9 cellular contexts compared by ENCODE assay signal in genomic region chr6:34953084-34954025, GRCh38.
DNase-seq lines count a peak whose midpoint lies in the region; ATAC-seq, FAIRE-seq and TF ChIP-seq lines count a peak whose summit lies in the region.
"Had no signal": no experiment of that assay in that cellular context is flagged by ENCODE, and none has a peak within 500 bp of the region (broad histone marks: within the 10 kb centered on the region; RNA-seq: fewer than 3 reads in every experiment).

No MANE protein-coding gene starts in this region.

- intact Hi-C loops in Calu3 (cut with micrococcal nuclease; ENCODE audit: unreplicated experiment) = loop anchor here (5.0 kb wide), 1 partner anchor 66 kb away; the partner anchor contains the start of genes ANKS1A and TAF11
- intact Hi-C loops in K562 (cut with micrococcal nuclease) = no loop called here
- intact Hi-C loops in posterior vena cava (cut with DNase I) = no loop called here
- intact Hi-C loops in vagina (cut with DNase I) = no loop called here

- TF ChIP-seq CTCF in Calu3 (IDR thresholded peaks at IDR 0.05; ENCODE audit: unreplicated experiment) = no peak
- TF ChIP-seq CTCF in K562 (IDR thresholded peaks at IDR 0.05 in 2 of 3, conservative IDR thresholded peaks at IDR 0.05 in 1 of 3; ENCODE audit: insufficient read depth in 2 of 3, low read depth in 1 of 3, low read length in 3 of 3) = no peak
- TF ChIP-seq CTCF in lung (IDR thresholded peaks at IDR 0.05; ENCODE audit: control extremely low read depth, extremely low read depth) = no peak
- no peak for TF ChIP-seq CTCF in vagina (IDR thresholded peaks at IDR 0.05)

- no peaks in the 10 kb centered on the region for H3K79me2 ChIP-seq in K562 (ENCODE audit: control insufficient read depth, insufficient read depth, low read length)

- in situ Hi-C loops in K562 (cut with MboI) = no loop called here

- H3K36me3 Mint-ChIP-seq in Calu3 (ENCODE audit: insufficient read depth, unreplicated experiment) = no peaks in the 10 kb centered on the region

- POLR2A ChIA-PET in K562 (lab: Yijun Ruan, JAX) = interaction anchor here (0.6 to 1.1 kb wide), 2 partner anchors 16 to 33 kb away, joined by 3 to 4 read pairs; no protein-coding TSS in a partner anchor

- no peak overlapping the region for H3K4me3 ChIP-seq in K562
- H3K4me3 ChIP-seq in lung = no peak overlapping the region
- H3K4me3 ChIP-seq in vagina = no peak overlapping the region

- H3K4me1 ChIP-seq in K562 (replicated peaks in 1 of 2; ENCODE audit: control insufficient read depth in 2 of 2, insufficient read depth in 2 of 2, low read length in 2 of 2) = peaks cover 0 to 4% of the 10 kb centered on the region in 2 experiments; a peak in 2 of 5 replicates
- peaks cover under 1 to 21% of the 10 kb centered on the region in 2 donors for H3K4me1 ChIP-seq in lung (ENCODE audit: control insufficient read depth in 2 of 2, insufficient read depth in 2 of 2, low read length in 2 of 2)
- peaks cover 18% of the 10 kb centered on the region for H3K4me1 ChIP-seq in vagina

- no peak for TF ChIP-seq EP300 in K562 (IDR thresholded peaks at IDR 0.05; ENCODE audit: low read length)

- TF ChIP-seq RAD21 in K562 (CRISPR knock-in tag; conservative IDR thresholded peaks at IDR 0.05 in 1 of 2, IDR thresholded peaks at IDR 0.05 in 1 of 2) = no peak

- no peaks in the 10 kb centered on the region for H3K9me1 ChIP-seq in K562 (ENCODE audit: control insufficient read depth, insufficient read depth, low read length)

- no peaks in the 10 kb centered on the region for H3K9me3 ChIP-seq in K562 (replicated peaks; ENCODE audit: control insufficient read depth, insufficient read depth, low read depth, low read length)
- no peaks in the 10 kb centered on the region for H3K9me3 ChIP-seq in lung (ENCODE audit: control insufficient read depth in 2 of 2, insufficient read depth in 1 of 2, low read length in 1 of 2)
- no peaks in the 10 kb centered on the region for H3K9me3 ChIP-seq in vagina

- no peak overlapping the region for H3K4me2 ChIP-seq in K562 (ENCODE audit: insufficient read depth, low read length)

- H3K9ac ChIP-seq in K562 (ENCODE audit: insufficient read depth in 1 of 2, low read depth in 2 of 2, low read length in 2 of 2) = no peak overlapping the region

- H3K4me1 Mint-ChIP-seq in Calu3 (ENCODE audit: low read depth, unreplicated experiment) = peaks cover 18% of the 10 kb centered on the region
- peaks cover 19% of the 10 kb centered on the region for H3K4me1 Mint-ChIP-seq in stimulated activated naive CD8-positive, alpha-beta T cell treated with anti-CD3 and anti-CD28 coated beads, Interleukin-15, amount 100 ng/mL, for 72 hours

- DNase-seq in Calu3 (peak; percentile 64), NCI-H1417 treated with DMSO at 0.1 percent for 48 hours (lab: John Stamatoyannopoulos, UW) (peak; percentile 27), K562 (ENCODE audit: extremely low read depth in 1 of 4, low spot score in 3 of 4) (no peak), lung (ENCODE audit: low spot score) (no peak), posterior vena cava (ENCODE audit: low spot score) (no peak), vagina (ENCODE audit: extremely low spot score in 2 of 2) (no peak), NCI-H1105 treated with DMSO at 0.1 percent for 48 hours (lab: John Stamatoyannopoulos, UW) (no peak)
- no peak for DNase-seq in stimulated activated naive CD8-positive, alpha-beta T cell treated with anti-CD3 and anti-CD28 coated beads, Interleukin-15, amount 100 ng/mL, for 72 hours
- DNase-seq: glutamatergic neuron had no signal

- H4K20me1 ChIP-seq in K562 (replicated peaks; ENCODE audit: control insufficient read depth, insufficient read depth, low read length) = no peaks in the 10 kb centered on the region

- no peaks in the 10 kb centered on the region for H3K9me3 Mint-ChIP-seq in Calu3 (ENCODE audit: low read depth, unreplicated experiment)
- no peaks in the 10 kb centered on the region for H3K9me3 Mint-ChIP-seq in stimulated activated naive CD8-positive, alpha-beta T cell treated with anti-CD3 and anti-CD28 coated beads, Interleukin-15, amount 100 ng/mL, for 72 hours

- no peak for ATAC-seq in K562
- peak; percentile 50 for ATAC-seq in lung (ENCODE audit: insufficient read depth, low FRiP score)
- no peak for ATAC-seq in stimulated activated naive CD8-positive, alpha-beta T cell treated with anti-CD3 and anti-CD28 coated beads, Interleukin-15, amount 100 ng/mL, for 72 hours

- H3K27ac ChIP-seq in K562 (ENCODE audit: extremely low read depth, low read depth, low read length) (no peak overlapping the region), lung (ENCODE audit: low read depth in 1 of 2, low read length in 1 of 2) (peak overlapping the region; percentile 1 to 44), vagina (no peak overlapping the region)

- no peak overlapping the region for H2AFZ ChIP-seq in K562 (ENCODE audit: low read depth, low read length)

- CTCF ChIA-PET in Calu3 (lab: Charles Lee) (interaction anchor here (1.4 kb wide), 1 partner anchor 20 kb away, joined by 4 read pairs; no protein-coding TSS in a partner anchor), K562 (lab: Yijun Ruan, JAX; ENCODE audit: low intra/inter-chr PET ratio) (no interaction called here)

- no peaks in the 10 kb centered on the region for H3K27me3 ChIP-seq in K562 (ENCODE audit: control insufficient read depth in 2 of 2, insufficient read depth in 2 of 2, low read length in 2 of 2)
- H3K27me3 ChIP-seq in lung (ENCODE audit: control insufficient read depth, insufficient read depth) = no peaks in the 10 kb centered on the region
- H3K27me3 ChIP-seq in vagina = no peaks in the 10 kb centered on the region

- BruUV-seq in Calu3 (replicated peaks; lab: Mats Ljungman, UMichigan) (no TSS peak), K562 (replicated peaks; lab: Mats Ljungman, UMichigan) (no TSS peak)

- peak overlapping the region; percentile 69 for H3K27ac Mint-ChIP-seq in Calu3 (ENCODE audit: unreplicated experiment)
- H3K27ac Mint-ChIP-seq in stimulated activated naive CD8-positive, alpha-beta T cell treated with anti-CD3 and anti-CD28 coated beads, Interleukin-15, amount 100 ng/mL, for 72 hours = no peak overlapping the region

- no peaks in the 10 kb centered on the region for H3K27me3 Mint-ChIP-seq in Calu3 (ENCODE audit: unreplicated experiment)
- H3K27me3 Mint-ChIP-seq in stimulated activated naive CD8-positive, alpha-beta T cell treated with anti-CD3 and anti-CD28 coated beads, Interleukin-15, amount 100 ng/mL, for 72 hours = no peaks in the 10 kb centered on the region

- FAIRE-seq in K562 (lab: Jason Lieb, UNC) = no peak

- no peak for TF ChIP-seq POLR2A in K562 (conservative IDR thresholded peaks at IDR 0.05)
- TF ChIP-seq POLR2A in vagina (IDR thresholded peaks at IDR 0.05) = no peak

- WGBS in K562 (ENCODE audit: insufficient coverage, low coverage, missing lambda C conversion rate) = 33% methylated on average over 2 of the region's 2 CpGs
- WGBS in lung, 2 donors = 48 to 63% methylated on average over 2 of the region's 2 CpGs

- no peaks in the 10 kb centered on the region for H3K36me3 ChIP-seq in K562 (ENCODE audit: control insufficient read depth, insufficient read depth, low read length)
- H3K36me3 ChIP-seq in lung (ENCODE audit: control insufficient read depth in 2 of 2, insufficient read depth in 2 of 2, low read length in 2 of 2) = no peaks in the 10 kb centered on the region
- H3K36me3 ChIP-seq in vagina = no peaks in the 10 kb centered on the region

- no peak overlapping the region for H3K4me3 Mint-ChIP-seq in Calu3 (ENCODE audit: low read depth, unreplicated experiment)
- no peak overlapping the region for H3K4me3 Mint-ChIP-seq in stimulated activated naive CD8-positive, alpha-beta T cell treated with anti-CD3 and anti-CD28 coated beads, Interleukin-15, amount 100 ng/mL, for 72 hours

TF ChIP-seq in K562, 482 proteins besides CTCF, POLR2A, EP300 and RAD21 (continues in another document):
- TF ChIP-seq ZNF354B (CRISPR knock-in tag; IDR thresholded peaks at IDR 0.05) = no peak
- TF ChIP-seq BHLHE40 (IDR thresholded peaks at IDR 0.05; ENCODE audit: low read length) = peak; percentile 7; the same call in 1 of the 2 replicates
- no peak for TF ChIP-seq E2F3 (CRISPR knock-in tag; IDR thresholded peaks at IDR 0.05)
- no peak for TF ChIP-seq PYGO2 (tag; IDR thresholded peaks at IDR 0.05)
- no peak for TF ChIP-seq IRF1 (CRISPR knock-in tag; IDR thresholded peaks at IDR 0.05; ENCODE audit: borderline replicate concordance)
- TF ChIP-seq RFX1 (IDR thresholded peaks at IDR 0.05) = peak; percentile 62
- peak; percentile 75 for TF ChIP-seq FOSL1 (tag; conservative IDR thresholded peaks at IDR 0.05)
- TF ChIP-seq, protein P1, sequence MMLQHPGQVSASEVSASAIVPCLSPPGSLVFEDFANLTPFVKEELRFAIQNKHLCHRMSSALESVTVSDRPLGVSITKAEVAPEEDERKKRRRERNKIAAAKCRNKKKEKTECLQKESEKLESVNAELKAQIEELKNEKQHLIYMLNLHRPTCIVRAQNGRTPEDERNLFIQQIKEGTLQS (IDR thresholded peaks at IDR 0.05) = peak; percentile 85
- TF ChIP-seq, protein P1 (CRISPR knock-in tag; conservative IDR thresholded peaks at IDR 0.05) = no peak
- TF ChIP-seq JUN (IDR thresholded peaks at IDR 0.05; ENCODE audit: borderline replicate concordance, low read depth, low read length) = peak; percentile 71
- no peak for TF ChIP-seq JUN (CRISPR knock-in tag; IDR thresholded peaks at IDR 0.05; ENCODE audit: borderline replicate concordance)
- no peak for TF ChIP-seq ZSCAN32 (CRISPR knock-in tag; IDR thresholded peaks at IDR 0.05)
- TF ChIP-seq, protein P2, sequence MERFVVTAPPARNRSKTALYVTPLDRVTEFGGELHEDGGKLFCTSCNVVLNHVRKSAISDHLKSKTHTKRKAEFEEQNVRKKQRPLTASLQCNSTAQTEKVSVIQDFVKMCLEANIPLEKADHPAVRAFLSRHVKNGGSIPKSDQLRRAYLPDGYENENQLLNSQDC (CRISPR knock-in tag; IDR thresholded peaks at IDR 0.05) = no peak
- TF ChIP-seq COPS2 (conservative IDR thresholded peaks at IDR 0.05) = no peak

Comparison
In these comparisons a context has a peak if more than half of its experiments do, and no peak if none do; other contexts are left out.
1. DNase-seq: peak in Calu3 (single experiment) and NCI-H1417 treated with DMSO at 0.1 percent for 48 hours (single experiment); none in K562 (0 of 4), lung (single experiment), posterior vena cava (single experiment), stimulated activated naive CD8-positive, alpha-beta T cell treated with anti-CD3 and anti-CD28 coated beads, Interleukin-15, amount 100 ng/mL, for 72 hours (0 of 2), vagina (0 of 2) and NCI-H1105 treated with DMSO at 0.1 percent for 48 hours (single experiment).
2. H3K27ac ChIP-seq: peak in lung (2 of 2); none in K562 (single experiment) and vagina (single experiment).